In the genomic region with DNA sequence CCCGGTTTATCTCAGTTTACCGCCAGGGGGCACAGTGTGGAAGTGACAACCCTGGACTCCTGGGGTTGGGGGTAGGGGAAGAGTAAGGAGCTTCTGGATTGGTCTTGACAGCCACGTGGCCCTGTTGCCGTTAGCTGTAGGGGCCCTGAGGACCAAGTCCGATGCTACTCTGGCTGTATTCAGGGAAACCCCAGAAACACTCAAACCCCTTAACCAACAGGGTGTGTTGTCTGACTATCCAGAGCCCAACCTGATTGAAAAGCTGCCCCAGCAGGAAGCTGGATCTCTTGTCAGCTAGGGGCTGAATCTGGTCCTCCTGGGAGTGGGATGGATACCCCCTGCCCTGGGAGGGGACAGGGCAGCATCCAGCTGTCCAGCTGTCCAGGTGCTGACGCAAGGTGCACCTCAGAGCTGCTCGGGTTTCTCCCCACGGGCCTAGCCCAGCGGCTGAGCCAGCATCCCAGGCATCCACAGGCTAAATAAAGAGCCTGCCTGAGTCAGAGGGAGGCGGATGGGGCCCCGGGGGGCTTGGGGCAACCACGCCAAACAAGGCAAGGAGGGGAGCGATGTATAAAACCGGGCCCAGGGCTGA, we compare ENCODE assay signal across 1 cellular context.
A peak's percentile ranks its signal among the peaks of the same experiment; 100 is the strongest.
TF ChIP-seq lines count a peak whose summit lies in the region.

No MANE protein-coding gene starts in this region.

TF ChIP-seq in HepG2, 621 proteins besides CTCF, POLR2A, EP300 and RAD21 (continued from another document and continues in another):
- TF ChIP-seq, protein P1, sequence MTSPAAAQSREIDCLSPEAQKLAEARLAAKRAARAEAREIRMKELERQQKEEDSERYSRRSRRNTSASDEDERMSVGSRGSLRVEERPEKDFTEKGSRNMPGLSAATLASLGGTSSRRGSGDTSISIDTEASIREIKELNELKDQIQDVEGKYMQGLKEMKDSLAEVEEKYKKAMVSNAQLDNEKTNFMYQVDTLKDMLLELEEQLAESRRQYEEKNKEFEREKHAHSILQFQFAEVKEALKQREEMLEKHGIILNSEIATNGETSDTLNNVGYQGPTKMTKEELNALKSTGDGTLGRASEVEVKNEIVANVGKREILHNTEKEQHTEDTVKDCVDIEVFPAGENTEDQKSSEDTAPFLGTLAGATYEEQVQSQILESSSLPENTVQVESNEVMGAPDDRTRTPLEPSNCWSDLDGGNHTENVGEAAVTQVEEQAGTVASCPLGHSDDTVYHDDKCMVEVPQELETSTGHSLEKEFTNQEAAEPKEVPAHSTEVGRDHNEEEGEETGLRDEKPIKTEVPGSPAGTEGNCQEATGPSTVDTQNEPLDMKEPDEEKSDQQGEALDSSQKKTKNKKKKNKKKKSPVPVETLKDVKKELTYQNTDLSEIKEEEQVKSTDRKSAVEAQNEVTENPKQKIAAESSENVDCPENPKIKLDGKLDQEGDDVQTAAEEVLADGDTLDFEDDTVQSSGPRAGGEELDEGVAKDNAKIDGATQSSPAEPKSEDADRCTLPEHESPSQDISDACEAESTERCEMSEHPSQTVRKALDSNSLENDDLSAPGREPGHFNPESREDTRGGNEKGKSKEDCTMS (CRISPR knock-in tag; conservative IDR thresholded peaks at IDR 0.05), result no peak
- TF ChIP-seq TEAD3 (CRISPR knock-in tag; optimal IDR thresholded peaks at IDR 0.05; ENCODE audit: borderline replicate concordance) (peak; percentile 33), HOXD1 (CRISPR knock-in tag; IDR thresholded peaks at IDR 0.05) (no peak), DPF2 (CRISPR knock-in tag; IDR thresholded peaks at IDR 0.05; ENCODE audit: borderline replicate concordance, low read depth) (no peak), TBL1XR1 (IDR thresholded peaks at IDR 0.05; ENCODE audit: borderline replicate concordance, low read length, partially characterized antibody) (no peak), ZKSCAN5 (CRISPR knock-in tag; IDR thresholded peaks at IDR 0.05) (no peak), RBM39 (IDR thresholded peaks at IDR 0.05; ENCODE audit: low read depth, low read length, poor library complexity, severe bottlenecking) (no peak), ZNF761 (CRISPR knock-in tag; conservative IDR thresholded peaks at IDR 0.05) (no peak), ZNF556 (CRISPR knock-in tag; IDR thresholded peaks at IDR 0.05; ENCODE audit: borderline replicate concordance) (0 out of 2 replicates have a peak, but pooled peaks have one; percentile 58), ZNF782 (CRISPR knock-in tag; IDR thresholded peaks at IDR 0.05; ENCODE audit: borderline replicate concordance) (0 out of 2 replicates have a peak, but pooled peaks have one; percentile 69), ZNF589 (CRISPR knock-in tag; conservative IDR thresholded peaks at IDR 0.05) (no peak), ZNF274 (CRISPR knock-in tag; IDR thresholded peaks at IDR 0.05) (no peak), TCF7L2 (IDR thresholded peaks at IDR 0.05; ENCODE audit: low read depth, low read length) (no peak), YY1 (IDR thresholded peaks at IDR 0.05; ENCODE audit: insufficient read depth, insufficient replicate concordance, low read depth, low read length) (no peak)
- TF ChIP-seq, protein P2, sequence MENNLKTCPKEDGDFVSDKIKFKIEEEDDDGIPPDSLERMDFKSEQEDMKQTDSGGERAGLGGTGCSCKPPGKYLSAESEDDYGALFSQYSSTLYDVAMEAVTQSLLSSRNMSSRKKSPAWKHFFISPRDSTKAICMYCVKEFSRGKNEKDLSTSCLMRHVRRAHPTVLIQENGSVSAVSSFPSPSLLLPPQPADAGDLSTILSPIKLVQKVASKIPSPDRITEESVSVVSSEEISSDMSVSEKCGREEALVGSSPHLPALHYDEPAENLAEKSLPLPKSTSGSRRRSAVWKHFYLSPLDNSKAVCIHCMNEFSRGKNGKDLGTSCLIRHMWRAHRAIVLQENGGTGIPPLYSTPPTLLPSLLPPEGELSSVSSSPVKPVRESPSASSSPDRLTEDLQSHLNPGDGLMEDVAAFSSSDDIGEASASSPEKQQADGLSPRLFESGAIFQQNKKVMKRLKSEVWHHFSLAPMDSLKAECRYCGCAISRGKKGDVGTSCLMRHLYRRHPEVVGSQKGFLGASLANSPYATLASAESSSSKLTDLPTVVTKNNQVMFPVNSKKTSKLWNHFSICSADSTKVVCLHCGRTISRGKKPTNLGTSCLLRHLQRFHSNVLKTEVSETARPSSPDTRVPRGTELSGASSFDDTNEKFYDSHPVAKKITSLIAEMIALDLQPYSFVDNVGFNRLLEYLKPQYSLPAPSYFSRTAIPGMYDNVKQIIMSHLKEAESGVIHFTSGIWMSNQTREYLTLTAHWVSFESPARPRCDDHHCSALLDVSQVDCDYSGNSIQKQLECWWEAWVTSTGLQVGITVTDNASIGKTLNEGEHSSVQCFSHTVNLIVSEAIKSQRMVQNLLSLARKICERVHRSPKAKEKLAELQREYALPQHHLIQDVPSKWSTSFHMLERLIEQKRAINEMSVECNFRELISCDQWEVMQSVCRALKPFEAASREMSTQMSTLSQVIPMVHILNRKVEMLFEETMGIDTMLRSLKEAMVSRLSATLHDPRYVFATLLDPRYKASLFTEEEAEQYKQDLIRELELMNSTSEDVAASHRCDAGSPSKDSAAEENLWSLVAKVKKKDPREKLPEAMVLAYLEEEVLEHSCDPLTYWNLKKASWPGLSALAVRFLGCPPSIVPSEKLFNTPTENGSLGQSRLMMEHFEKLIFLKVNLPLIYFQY (CRISPR knock-in tag; IDR thresholded peaks at IDR 0.05; ENCODE audit: borderline replicate concordance), result 0 out of 2 replicates have a peak, but pooled peaks have one; percentile 14
- TF ChIP-seq, protein P3, sequence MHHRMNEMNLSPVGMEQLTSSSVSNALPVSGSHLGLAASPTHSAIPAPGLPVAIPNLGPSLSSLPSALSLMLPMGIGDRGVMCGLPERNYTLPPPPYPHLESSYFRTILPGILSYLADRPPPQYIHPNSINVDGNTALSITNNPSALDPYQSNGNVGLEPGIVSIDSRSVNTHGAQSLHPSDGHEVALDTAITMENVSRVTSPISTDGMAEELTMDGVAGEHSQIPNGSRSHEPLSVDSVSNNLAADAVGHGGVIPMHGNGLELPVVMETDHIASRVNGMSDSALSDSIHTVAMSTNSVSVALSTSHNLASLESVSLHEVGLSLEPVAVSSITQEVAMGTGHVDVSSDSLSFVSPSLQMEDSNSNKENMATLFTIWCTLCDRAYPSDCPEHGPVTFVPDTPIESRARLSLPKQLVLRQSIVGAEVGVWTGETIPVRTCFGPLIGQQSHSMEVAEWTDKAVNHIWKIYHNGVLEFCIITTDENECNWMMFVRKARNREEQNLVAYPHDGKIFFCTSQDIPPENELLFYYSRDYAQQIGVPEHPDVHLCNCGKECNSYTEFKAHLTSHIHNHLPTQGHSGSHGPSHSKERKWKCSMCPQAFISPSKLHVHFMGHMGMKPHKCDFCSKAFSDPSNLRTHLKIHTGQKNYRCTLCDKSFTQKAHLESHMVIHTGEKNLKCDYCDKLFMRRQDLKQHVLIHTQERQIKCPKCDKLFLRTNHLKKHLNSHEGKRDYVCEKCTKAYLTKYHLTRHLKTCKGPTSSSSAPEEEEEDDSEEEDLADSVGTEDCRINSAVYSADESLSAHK (CRISPR knock-in tag; IDR thresholded peaks at IDR 0.05; ENCODE audit: borderline replicate concordance), result no peak
- TF ChIP-seq, protein P4, sequence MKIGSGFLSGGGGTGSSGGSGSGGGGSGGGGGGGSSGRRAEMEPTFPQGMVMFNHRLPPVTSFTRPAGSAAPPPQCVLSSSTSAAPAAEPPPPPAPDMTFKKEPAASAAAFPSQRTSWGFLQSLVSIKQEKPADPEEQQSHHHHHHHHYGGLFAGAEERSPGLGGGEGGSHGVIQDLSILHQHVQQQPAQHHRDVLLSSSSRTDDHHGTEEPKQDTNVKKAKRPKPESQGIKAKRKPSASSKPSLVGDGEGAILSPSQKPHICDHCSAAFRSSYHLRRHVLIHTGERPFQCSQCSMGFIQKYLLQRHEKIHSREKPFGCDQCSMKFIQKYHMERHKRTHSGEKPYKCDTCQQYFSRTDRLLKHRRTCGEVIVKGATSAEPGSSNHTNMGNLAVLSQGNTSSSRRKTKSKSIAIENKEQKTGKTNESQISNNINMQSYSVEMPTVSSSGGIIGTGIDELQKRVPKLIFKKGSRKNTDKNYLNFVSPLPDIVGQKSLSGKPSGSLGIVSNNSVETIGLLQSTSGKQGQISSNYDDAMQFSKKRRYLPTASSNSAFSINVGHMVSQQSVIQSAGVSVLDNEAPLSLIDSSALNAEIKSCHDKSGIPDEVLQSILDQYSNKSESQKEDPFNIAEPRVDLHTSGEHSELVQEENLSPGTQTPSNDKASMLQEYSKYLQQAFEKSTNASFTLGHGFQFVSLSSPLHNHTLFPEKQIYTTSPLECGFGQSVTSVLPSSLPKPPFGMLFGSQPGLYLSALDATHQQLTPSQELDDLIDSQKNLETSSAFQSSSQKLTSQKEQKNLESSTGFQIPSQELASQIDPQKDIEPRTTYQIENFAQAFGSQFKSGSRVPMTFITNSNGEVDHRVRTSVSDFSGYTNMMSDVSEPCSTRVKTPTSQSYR (CRISPR knock-in tag; IDR thresholded peaks at IDR 0.05; ENCODE audit: borderline replicate concordance), result peak; percentile 88
- TF ChIP-seq, protein P5, sequence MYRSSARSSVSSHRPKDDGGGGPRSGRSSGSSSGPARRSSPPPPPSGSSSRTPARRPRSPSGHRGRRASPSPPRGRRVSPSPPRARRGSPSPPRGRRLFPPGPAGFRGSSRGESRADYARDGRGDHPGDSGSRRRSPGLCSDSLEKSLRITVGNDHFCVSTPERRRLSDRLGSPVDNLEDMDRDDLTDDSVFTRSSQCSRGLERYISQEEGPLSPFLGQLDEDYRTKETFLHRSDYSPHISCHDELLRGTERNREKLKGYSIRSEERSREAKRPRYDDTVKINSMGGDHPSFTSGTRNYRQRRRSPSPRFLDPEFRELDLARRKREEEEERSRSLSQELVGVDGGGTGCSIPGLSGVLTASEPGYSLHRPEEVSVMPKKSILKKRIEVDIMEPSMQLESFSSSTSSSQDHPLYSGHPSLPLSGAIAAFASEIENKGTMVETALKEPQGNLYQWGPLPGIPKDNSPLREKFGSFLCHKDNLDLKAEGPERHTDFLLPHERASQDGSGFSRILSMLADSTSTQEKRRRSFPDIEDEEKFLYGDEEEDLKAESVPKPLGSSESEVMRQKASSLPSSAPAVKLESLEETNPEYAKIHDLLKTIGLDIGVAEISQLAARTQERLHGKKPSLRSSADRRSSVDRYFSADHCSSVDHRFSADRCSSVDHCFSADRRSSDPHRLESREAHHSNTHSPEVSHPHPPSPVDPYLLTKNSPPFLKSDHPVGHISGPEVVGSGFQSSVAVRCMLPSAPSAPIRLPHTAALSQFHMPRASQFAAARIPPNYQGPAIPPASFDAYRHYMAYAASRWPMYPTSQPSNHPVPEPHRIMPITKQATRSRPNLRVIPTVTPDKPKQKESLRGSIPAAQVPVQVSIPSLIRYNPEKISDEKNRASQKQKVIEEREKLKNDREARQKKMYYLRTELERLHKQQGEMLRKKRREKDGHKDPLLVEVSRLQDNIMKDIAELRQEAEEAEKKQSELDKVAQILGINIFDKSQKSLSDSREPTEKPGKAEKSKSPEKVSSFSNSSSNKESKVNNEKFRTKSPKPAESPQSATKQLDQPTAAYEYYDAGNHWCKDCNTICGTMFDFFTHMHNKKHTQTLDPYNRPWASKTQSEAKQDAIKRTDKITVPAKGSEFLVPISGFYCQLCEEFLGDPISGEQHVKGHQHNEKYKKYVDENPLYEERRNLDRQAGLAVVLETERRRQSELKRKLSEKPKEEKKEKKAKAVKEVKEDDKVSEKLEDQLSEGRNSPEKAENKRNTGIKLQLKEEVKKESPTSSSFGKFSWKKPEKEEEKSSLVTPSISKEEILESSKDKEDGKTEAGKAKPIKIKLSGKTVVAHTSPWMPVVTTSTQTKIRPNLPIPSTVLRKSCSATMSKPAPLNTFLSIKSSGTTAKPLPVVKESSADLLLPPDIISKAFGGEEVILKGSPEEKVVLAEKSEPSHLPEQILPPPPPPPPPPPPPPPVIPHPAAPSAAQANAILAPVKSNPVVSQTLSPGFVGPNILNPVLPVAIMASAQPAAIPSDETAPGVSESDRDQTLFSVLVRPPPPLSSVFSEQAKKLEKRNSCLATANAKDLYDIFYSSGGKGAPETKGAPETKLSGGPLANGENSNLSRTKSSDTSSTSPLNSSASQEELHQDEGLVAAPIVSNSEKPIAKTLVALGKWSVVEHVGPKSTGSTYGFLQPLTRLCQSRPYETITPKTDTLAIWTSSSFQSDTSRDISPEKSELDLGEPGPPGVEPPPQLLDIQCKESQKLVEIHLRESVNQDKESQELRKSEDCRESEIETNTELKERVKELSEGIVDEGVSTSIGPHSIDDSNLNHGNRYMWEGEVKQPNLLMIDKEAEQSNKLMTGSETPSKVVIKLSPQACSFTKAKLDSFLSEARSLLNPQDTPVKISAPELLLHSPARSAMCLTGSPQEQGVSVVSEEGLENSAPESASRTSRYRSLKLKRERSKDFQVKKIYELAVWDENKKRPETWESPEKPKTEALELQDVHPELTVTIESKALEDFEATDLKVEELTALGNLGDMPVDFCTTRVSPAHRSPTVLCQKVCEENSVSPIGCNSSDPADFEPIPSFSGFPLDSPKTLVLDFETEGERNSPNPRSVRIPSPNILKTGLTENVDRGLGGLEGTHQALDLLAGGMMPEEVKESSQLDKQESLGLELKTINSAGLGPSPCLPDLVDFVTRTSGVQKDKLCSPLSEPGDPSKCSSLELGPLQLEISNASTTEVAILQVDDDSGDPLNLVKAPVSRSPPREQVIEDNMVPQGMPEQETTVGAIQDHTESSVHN (CRISPR knock-in tag; IDR thresholded peaks at IDR 0.05), result peak; percentile 78; the same call in 1 of the 2 replicates
- TF ChIP-seq, protein P6, sequence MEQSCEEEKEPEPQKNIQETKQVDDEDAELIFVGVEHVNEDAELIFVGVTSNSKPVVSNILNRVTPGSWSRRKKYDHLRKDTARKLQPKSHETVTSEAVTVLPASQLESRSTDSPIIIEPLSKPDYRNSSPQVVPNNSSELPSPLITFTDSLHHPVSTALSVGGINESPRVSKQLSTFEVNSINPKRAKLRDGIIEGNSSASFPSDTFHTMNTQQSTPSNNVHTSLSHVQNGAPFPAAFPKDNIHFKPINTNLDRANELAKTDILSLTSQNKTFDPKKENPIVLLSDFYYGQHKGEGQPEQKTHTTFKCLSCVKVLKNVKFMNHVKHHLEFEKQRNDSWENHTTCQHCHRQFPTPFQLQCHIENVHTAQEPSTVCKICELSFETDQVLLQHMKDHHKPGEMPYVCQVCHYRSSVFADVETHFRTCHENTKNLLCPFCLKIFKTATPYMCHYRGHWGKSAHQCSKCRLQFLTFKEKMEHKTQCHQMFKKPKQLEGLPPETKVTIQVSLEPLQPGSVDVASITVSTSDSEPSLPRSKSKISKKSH (CRISPR knock-in tag; IDR thresholded peaks at IDR 0.05; ENCODE audit: borderline replicate concordance), result 0 out of 2 replicates have a peak, but pooled peaks have one; percentile 4
